ENCODE assay signal across 21 cellular contexts in the genomic region with DNA sequence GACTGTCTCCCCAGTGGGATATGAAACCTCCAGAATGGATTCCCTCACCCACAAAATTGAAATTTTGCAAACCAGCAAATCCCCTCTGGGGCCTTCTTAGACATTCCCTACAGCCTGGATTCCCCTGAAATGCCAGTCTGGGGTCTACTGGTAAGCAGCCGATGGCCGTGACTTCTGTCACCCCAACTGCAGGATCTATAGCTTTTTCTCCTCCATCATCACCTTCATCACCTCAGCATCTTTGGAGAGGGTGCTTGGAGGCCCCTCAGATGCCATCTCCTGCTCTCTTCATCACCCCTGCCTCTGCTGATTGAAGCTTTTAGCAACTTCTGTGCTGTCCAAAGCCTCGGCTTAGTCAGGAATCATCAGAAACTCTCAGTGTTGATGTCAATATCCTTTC. TPM values are rescaled to one million over a fixed set of nuclear protein-coding genes. Genes with fewer than 3 reads are reported as not detected.
"Had no signal": no experiment of that assay in that cellular context is flagged by ENCODE, and none has a peak within 500 bp of the region (broad histone marks: within the 10 kb centered on the region; RNA-seq: fewer than 3 reads in every experiment).

No MANE protein-coding gene starts in this region.

- H3K36me3 Mint-ChIP-seq: naive thymus-derived CD4-positive, alpha-beta T cell; stimulated activated naive B cell treated with anti-CD40 and anti-IgM and Interleukin-4, amounts not matched to agents 10 μg/mL and 1 μg/mL and 100 μg/mL, for 72 hours had no signal

- H3K27ac ChIP-seq: heart right ventricle, pancreas, spleen, testis, upper lobe of left lung had no signal

- H3K4me3 ChIP-seq: heart right ventricle, pancreas, spleen, testis, upper lobe of left lung, uterus had no signal

- H3K9me3 ChIP-seq: heart right ventricle, pancreas, spleen, testis, upper lobe of left lung, uterus had no signal

- H3K27me3 ChIP-seq: pancreas, testis, uterus had no signal

- ATAC-seq: heart right ventricle; naive thymus-derived CD4-positive, alpha-beta T cell; pancreas; sciatic nerve; stimulated activated naive B cell treated with anti-CD40 and anti-IgM and Interleukin-4, amounts not matched to agents 10 μg/mL and 1 μg/mL and 100 μg/mL, for 72 hours; stimulated activated naive CD8-positive, alpha-beta T cell treated with anti-CD3 and anti-CD28 coated beads, Interleukin-15, amount 100 ng/mL, for 72 hours had no signal

- H3K9me3 Mint-ChIP-seq: dendritic cell treated with granulocyte-macrophage colony-stimulating factor and Interleukin-4, amounts not matched to agents 40 ng/mL and 50 ng/mL, for 4 days; stimulated activated naive B cell treated with anti-CD40 and anti-IgM and Interleukin-4, amounts not matched to agents 10 μg/mL and 1 μg/mL and 100 μg/mL, for 72 hours; stimulated activated naive CD8-positive, alpha-beta T cell treated with anti-CD3 and anti-CD28 coated beads, Interleukin-15, amount 100 ng/mL, for 72 hours had no signal

- H3K36me3 ChIP-seq: heart right ventricle, pancreas, spleen, upper lobe of left lung, uterus had no signal

- DNase-seq: erythroblast; foreskin melanocyte; heart right ventricle; hypothalamus; kidney glomerular epithelial cell; mammary epithelial cell; naive thymus-derived CD4-positive, alpha-beta T cell; nucleus accumbens; pancreas; spleen; stimulated activated CD4-positive, alpha-beta T cell treated with anti-CD3 and anti-CD28 coated beads, Interleukin-15, amount 100 ng/mL, for 24 hours; stimulated activated CD4-positive, alpha-beta T cell treated with anti-CD3 and anti-CD28 coated beads, Interleukin-1b, Interleukin-23, amount 100 ng/mL, for 48 hours; stimulated activated CD4-positive, alpha-beta T cell treated with anti-CD3 and anti-CD28 coated beads, Interleukin-4, amount 100 ng/mL, for 24 hours; stimulated activated naive B cell treated with anti-CD40 and anti-IgM and Interleukin-4, amounts not matched to agents 10 μg/mL and 1 μg/mL and 100 μg/mL, for 72 hours; stimulated activated naive CD8-positive, alpha-beta T cell treated with anti-CD3 and anti-CD28 coated beads, Interleukin-15, amount 100 ng/mL, for 72 hours; testis; upper lobe of left lung; uterus had no signal

- H3K4me1 ChIP-seq: pancreas had no signal

- H3K27ac Mint-ChIP-seq: dendritic cell treated with granulocyte-macrophage colony-stimulating factor and Interleukin-4, amounts not matched to agents 40 ng/mL and 50 ng/mL, for 4 days; endodermal cell; naive thymus-derived CD4-positive, alpha-beta T cell; stimulated activated naive B cell treated with anti-CD40 and anti-IgM and Interleukin-4, amounts not matched to agents 10 μg/mL and 1 μg/mL and 100 μg/mL, for 72 hours; stimulated activated naive CD8-positive, alpha-beta T cell treated with anti-CD3 and anti-CD28 coated beads, Interleukin-15, amount 100 ng/mL, for 72 hours had no signal

- H3K4me3 Mint-ChIP-seq: dendritic cell treated with granulocyte-macrophage colony-stimulating factor and Interleukin-4, amounts not matched to agents 40 ng/mL and 50 ng/mL, for 4 days; endodermal cell; stimulated activated naive B cell treated with anti-CD40 and anti-IgM and Interleukin-4, amounts not matched to agents 10 μg/mL and 1 μg/mL and 100 μg/mL, for 72 hours; stimulated activated naive CD8-positive, alpha-beta T cell treated with anti-CD3 and anti-CD28 coated beads, Interleukin-15, amount 100 ng/mL, for 72 hours had no signal

RNA-seq across cellular contexts. Expression of a gene that starts 2.6 kb away (rescaled TPM):
- polyA plus RNA-seq: naive thymus-derived CD4-positive, alpha-beta T cell had no signal
